11 cellular contexts compared by ENCODE assay signal in genomic region chr9:7405924-7406604, GRCh38.
A peak's percentile ranks its signal among the peaks of the same experiment; 100 is the strongest.
DNase-seq lines count a peak whose midpoint lies in the region; ATAC-seq, FAIRE-seq and TF ChIP-seq lines count a peak whose summit lies in the region.
"Had no signal": no experiment of that assay in that cellular context is flagged by ENCODE, and none has a peak within 500 bp of the region (broad histone marks: within the 10 kb centered on the region; RNA-seq: fewer than 3 reads in every experiment).

No MANE protein-coding gene starts in this region.

- H3K27me3 Mint-ChIP-seq in osteocyte (ENCODE audit: unreplicated experiment), result peaks cover 4% of the 10 kb centered on the region

- H3K4me3 Mint-ChIP-seq in osteocyte (ENCODE audit: unreplicated experiment), result no peak overlapping the region
- H3K4me3 Mint-ChIP-seq: IgD-negative memory B cell, immature natural killer cell had no signal

- no peak for TF ChIP-seq POLR2A in GM12891 (IDR thresholded peaks at IDR 0.05; ENCODE audit: low read depth, low read length)

- peaks cover 1% of the 10 kb centered on the region for H3K9me3 Mint-ChIP-seq in osteocyte (ENCODE audit: unreplicated experiment)
- H3K9me3 Mint-ChIP-seq: immature natural killer cell had no signal

- no peak for TF ChIP-seq CTCF in osteocyte (IDR thresholded peaks at IDR 0.05)

- ATAC-seq in GM19395 (IDR thresholded peaks at IDR 0.05; ENCODE audit: unreplicated experiment) (peak; percentile 89), HG02798 (IDR thresholded peaks at IDR 0.05; ENCODE audit: poor library complexity, unreplicated experiment) (peak; percentile 73), HG03558 (IDR thresholded peaks at IDR 0.05; ENCODE audit: extremely low read depth, unreplicated experiment) (peak; percentile 80)

- no peak for FAIRE-seq in GM12891 (lab: Jason Lieb, UNC)

- DNase-seq in GM12891 (ENCODE audit: insufficient read length, low spot score), result no peak
- no peak for DNase-seq in AG20443 (ENCODE audit: low spot score)
- DNase-seq in NCI-H1417 treated with DMSO at 0.1 percent for 48 hours (lab: John Stamatoyannopoulos, UW), result no peak
- DNase-seq in osteocyte (ENCODE audit: extremely low spot score, unreplicated experiment), result no peak
- DNase-seq in NCI-H2107 treated with DMSO at 0.1 percent for 48 hours (lab: John Stamatoyannopoulos, UW; ENCODE audit: unreplicated experiment), result no peak
- DNase-seq: immature natural killer cell, NCI-H2107 had no signal

- H3K27ac Mint-ChIP-seq in osteocyte (ENCODE audit: unreplicated experiment), result no peak overlapping the region
- H3K27ac Mint-ChIP-seq: IgD-negative memory B cell, immature natural killer cell had no signal

- H3K4me1 Mint-ChIP-seq in osteocyte (ENCODE audit: unreplicated experiment), result peaks cover 3% of the 10 kb centered on the region
- H3K4me1 Mint-ChIP-seq: immature natural killer cell had no signal

- H3K36me3 Mint-ChIP-seq in osteocyte (ENCODE audit: unreplicated experiment), result no peaks in the 10 kb centered on the region
- H3K36me3 Mint-ChIP-seq: immature natural killer cell had no signal

TF ChIP-seq in GM12891, 5 proteins besides CTCF, POLR2A, EP300 and RAD21:
- TF ChIP-seq POU2F2 (IDR thresholded peaks at IDR 0.05; ENCODE audit: low read depth, low read length) (no peak), SPI1 (IDR thresholded peaks at IDR 0.05; ENCODE audit: low read depth, low read length) (peak; percentile 89)
